ENCODE assay signal across 28 cellular contexts in the genomic region with DNA sequence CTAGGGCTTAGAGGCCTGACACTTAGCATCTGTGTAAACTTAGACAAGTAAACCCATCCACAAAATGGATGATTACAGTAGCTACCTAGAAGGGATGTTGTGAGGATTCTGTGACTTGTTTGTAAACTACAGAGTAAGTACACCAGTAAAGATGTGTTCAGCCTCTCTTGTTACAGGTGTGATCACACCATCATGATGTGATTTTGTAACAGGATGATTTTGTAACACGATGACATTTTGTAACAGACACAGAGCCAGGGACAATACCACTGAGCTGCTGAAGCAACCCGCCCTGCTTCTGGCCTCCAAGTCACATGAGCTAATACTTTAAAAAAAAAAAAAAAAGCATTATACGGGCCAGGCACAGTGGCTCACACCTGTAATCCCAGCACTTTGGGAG. TPM values are rescaled to one million over a fixed set of nuclear protein-coding genes. Genes with fewer than 3 reads are reported as not detected.
A peak's percentile ranks its signal among the peaks of the same experiment; 100 is the strongest.
DNase-seq lines count a peak whose midpoint lies in the region; ATAC-seq and TF ChIP-seq lines count a peak whose summit lies in the region.
"Had no signal": no experiment of that assay in that cellular context is flagged by ENCODE, and none has a peak within 500 bp of the region (broad histone marks: within the 10 kb centered on the region; RNA-seq: fewer than 3 reads in every experiment).

No MANE protein-coding gene starts in this region.

- H3K4me3 Mint-ChIP-seq in MCF 10A (ENCODE audit: unreplicated experiment) (no peak overlapping the region), endodermal cell (no peak overlapping the region)
- H3K4me3 Mint-ChIP-seq: activated CD4-positive, alpha-beta T cell treated with anti-CD3 and anti-CD28 coated beads, Interleukin-2, amount 10 ng/mL, durations not matched to agents 7 days and 5 days; CD4-positive, alpha-beta T cell; naive thymus-derived CD4-positive, alpha-beta T cell; stimulated activated naive CD8-positive, alpha-beta T cell treated with anti-CD3 and anti-CD28 coated beads, Interleukin-15, amount 100 ng/mL, for 72 hours had no signal

- in situ Hi-C loops in mammary epithelial cell (cut with MboI; ENCODE audit: low sequenced_read_pairs in 2 of 2), result no loop called here

- H3K27ac ChIP-seq in mammary epithelial cell (ENCODE audit: insufficient read depth, low read depth, low read length) (no peak overlapping the region), endodermal cell (ENCODE audit: low read depth, low read length) (no peak overlapping the region)
- H3K27ac ChIP-seq: A549, esophagus squamous epithelium, foreskin keratinocyte, left ventricle myocardium inferior, thoracic aorta, VCaP had no signal

- H3K4me1 ChIP-seq in mammary epithelial cell (ENCODE audit: insufficient read depth, low read length), result no peaks in the 10 kb centered on the region
- no peaks in the 10 kb centered on the region for H3K4me1 ChIP-seq in endodermal cell (ENCODE audit: control insufficient read depth, insufficient read depth, low read length)
- H3K4me1 ChIP-seq: A549, esophagus squamous epithelium, foreskin keratinocyte, HAP-1, left ventricle myocardium inferior had no signal

- H4K20me1 ChIP-seq in mammary epithelial cell (ENCODE audit: insufficient read depth, low read length), result no peaks in the 10 kb centered on the region

- H3K36me3 ChIP-seq in mammary epithelial cell (ENCODE audit: insufficient read depth, low read length) (no peaks in the 10 kb centered on the region), endodermal cell (ENCODE audit: control insufficient read depth, insufficient read depth, low read length) (peaks cover 3% of the 10 kb centered on the region), MG63 (no peaks in the 10 kb centered on the region)
- H3K36me3 ChIP-seq: esophagus squamous epithelium, HAP-1, left ventricle myocardium inferior, thoracic aorta had no signal

- no peaks in the 10 kb centered on the region for H3K79me2 ChIP-seq in mammary epithelial cell (ENCODE audit: insufficient read depth, low read length)

- no peaks in the 10 kb centered on the region for H3K9me3 ChIP-seq in mammary epithelial cell (replicated peaks; ENCODE audit: insufficient read depth, low read length)
- H3K9me3 ChIP-seq in endodermal cell (ENCODE audit: control insufficient read depth, low read length), result no peaks in the 10 kb centered on the region
- H3K9me3 ChIP-seq in MG63, result no peaks in the 10 kb centered on the region
- H3K9me3 ChIP-seq: esophagus squamous epithelium, HAP-1, left ventricle myocardium inferior, thoracic aorta had no signal

- H2AFZ ChIP-seq in mammary epithelial cell (ENCODE audit: low read depth, low read length), result no peak overlapping the region

- peaks cover 3% of the 10 kb centered on the region for H3K27me3 ChIP-seq in mammary epithelial cell (ENCODE audit: insufficient read depth, low read length)
- H3K27me3 ChIP-seq in endodermal cell (ENCODE audit: control insufficient read depth, insufficient read depth, low read length, poor library complexity, severe bottlenecking), result no peaks in the 10 kb centered on the region
- H3K27me3 ChIP-seq in MG63, result no peaks in the 10 kb centered on the region

- no peak for ATAC-seq in GM18909 (IDR thresholded peaks at IDR 0.05; ENCODE audit: poor library complexity, unreplicated experiment)
- ATAC-seq: A549; activated naive CD4-positive, alpha-beta T cell treated with anti-CD3 and anti-CD28 coated beads, Interleukin-2, amount 50 U/mL, for 72 hours; foreskin keratinocyte; naive thymus-derived CD4-positive, alpha-beta T cell; PC-3; right cardiac atrium; stimulated activated naive CD8-positive, alpha-beta T cell treated with anti-CD3 and anti-CD28 coated beads, Interleukin-15, amount 100 ng/mL, for 72 hours had no signal

- POLR2A ChIA-PET in MCF 10A (lab: Yijun Ruan, JAX), result interaction anchor here (0.6 to 1.8 kb wide), 8 partner anchors 9 to 73 kb away, joined by 3 to 12 read pairs (median 4); a partner anchor contains a TSS

- peak; percentile 68 for DNase-seq in MCF 10A (ENCODE audit: unreplicated experiment)
- DNase-seq in mammary epithelial cell, result no peak
- peak; percentile 26 to 64 for DNase-seq in NOMO-1 (lab: John Stamatoyannopoulos, UW; ENCODE audit: unreplicated experiment in 2 of 2)
- DNase-seq in endodermal cell, result no peak
- DNase-seq in mucosa of gallbladder (ENCODE audit: low spot score), result no peak
- no peak for DNase-seq in activated CD4-positive, CD25-positive, alpha-beta regulatory T cell (lab: John Stamatoyannopoulos, UW)
- no peak for DNase-seq in MG63
- DNase-seq: activated CD4-positive, alpha-beta T cell treated with anti-CD3 and anti-CD28 coated beads, Interleukin-2, amount 10 ng/mL, durations not matched to agents 7 days and 5 days; CD4-positive, alpha-beta T cell; esophagus squamous epithelium; foreskin keratinocyte; head of caudate nucleus; KG1; left ventricle myocardium inferior; midbrain; naive thymus-derived CD4-positive, alpha-beta T cell; NCI-H146; NCI-H345; NCI-H69; PC-3; right cardiac atrium; stimulated activated naive CD8-positive, alpha-beta T cell treated with anti-CD3 and anti-CD28 coated beads, Interleukin-15, amount 100 ng/mL, for 72 hours had no signal

- 83% methylated on average over 3 of the region's 3 CpGs for WGBS in mammary epithelial cell (ENCODE audit: low coverage, missing lambda C conversion rate)
- WGBS in endodermal cell (ENCODE audit: insufficient coverage in 1 of 2, insufficient read length in 1 of 2), 2 experiments, result 35% methylated on average over 3 of the region's 3 CpGs; no CpG with 5 or more reads in 1 of the 2 experiments

- H3K4me1 Mint-ChIP-seq in MCF 10A (ENCODE audit: insufficient read depth, unreplicated experiment) (peaks cover 5% of the 10 kb centered on the region), endodermal cell (peaks cover 27% of the 10 kb centered on the region)
- H3K4me1 Mint-ChIP-seq: activated CD4-positive, alpha-beta T cell treated with anti-CD3 and anti-CD28 coated beads, Interleukin-2, amount 10 ng/mL, durations not matched to agents 7 days and 5 days; naive thymus-derived CD4-positive, alpha-beta T cell; stimulated activated naive CD8-positive, alpha-beta T cell treated with anti-CD3 and anti-CD28 coated beads, Interleukin-15, amount 100 ng/mL, for 72 hours had no signal

- dilution Hi-C loops in mammary epithelial cell (cut with HindIII; ENCODE audit: low sequenced_read_pairs), result no loop called here

- H3K9me3 Mint-ChIP-seq in MCF 10A (ENCODE audit: unreplicated experiment), result no peaks in the 10 kb centered on the region
- H3K9me3 Mint-ChIP-seq in endodermal cell, result peaks cover 5% of the 10 kb centered on the region
- H3K9me3 Mint-ChIP-seq: activated CD4-positive, alpha-beta T cell treated with anti-CD3 and anti-CD28 coated beads, Interleukin-2, amount 10 ng/mL, durations not matched to agents 7 days and 5 days; activated naive CD4-positive, alpha-beta T cell treated with anti-CD3 and anti-CD28 coated beads, Interleukin-2, amount 50 U/mL, for 72 hours; CD4-positive, alpha-beta T cell; stimulated activated naive CD8-positive, alpha-beta T cell treated with anti-CD3 and anti-CD28 coated beads, Interleukin-15, amount 100 ng/mL, for 72 hours had no signal

- H3K27me3 Mint-ChIP-seq in MCF 10A (ENCODE audit: insufficient read depth, unreplicated experiment), result no peaks in the 10 kb centered on the region
- no peaks in the 10 kb centered on the region for H3K27me3 Mint-ChIP-seq in endodermal cell (ENCODE audit: insufficient read depth)

- no peak overlapping the region for H3K27ac Mint-ChIP-seq in MCF 10A (ENCODE audit: low read depth, unreplicated experiment)
- H3K27ac Mint-ChIP-seq in endodermal cell, result no peak overlapping the region
- H3K27ac Mint-ChIP-seq: activated CD4-positive, alpha-beta T cell treated with anti-CD3 and anti-CD28 coated beads, Interleukin-2, amount 10 ng/mL, durations not matched to agents 7 days and 5 days; CD4-positive, alpha-beta T cell; naive thymus-derived CD4-positive, alpha-beta T cell; stimulated activated naive CD8-positive, alpha-beta T cell treated with anti-CD3 and anti-CD28 coated beads, Interleukin-15, amount 100 ng/mL, for 72 hours had no signal

- no peak overlapping the region for H3K4me2 ChIP-seq in mammary epithelial cell (ENCODE audit: insufficient read depth, low read depth, low read length)
- H3K4me2 ChIP-seq: A549 had no signal

- CTCF ChIA-PET in MCF 10A (lab: Yijun Ruan, JAX), result interaction anchor here (0.6 kb wide), 1 partner anchor 195 kb away, joined by 3 read pairs; no protein-coding TSS in a partner anchor
- CTCF ChIA-PET in mammary epithelial cell (lab: Charles Lee; ENCODE audit: low non-redundant PET), result no interaction called here

- H3K9ac ChIP-seq in mammary epithelial cell (ENCODE audit: insufficient read depth, low read length) (no peak overlapping the region), endodermal cell (ENCODE audit: extremely low read depth, low read length, poor library complexity, severe bottlenecking) (no peak overlapping the region)

- intact Hi-C loops in MCF 10A (cut with micrococcal nuclease) (no loop called here), mammary epithelial cell (cut with micrococcal nuclease) (no loop called here)

- no TSS peak for BruUV-seq in MCF 10A (replicated peaks; lab: Mats Ljungman, UMichigan)
- BruUV-seq in mammary epithelial cell (replicated peaks; lab: Mats Ljungman, UMichigan), result no TSS peak

- no peak for TF ChIP-seq CTCF in MCF 10A (IDR thresholded peaks at IDR 0.05; ENCODE audit: unreplicated experiment)
- TF ChIP-seq CTCF in mammary epithelial cell (conservative IDR thresholded peaks at IDR 0.05 in 1 of 2, IDR thresholded peaks at IDR 0.05 in 1 of 2; ENCODE audit: extremely low read depth in 1 of 2, insufficient read depth in 1 of 2, low read depth in 1 of 2, low read length in 2 of 2), result no peak
- no peak for TF ChIP-seq CTCF in endodermal cell (conservative IDR thresholded peaks at IDR 0.05)

- H3K4me3 ChIP-seq in mammary epithelial cell (replicated peaks in 1 of 3; ENCODE audit: insufficient read depth in 1 of 3, low read depth in 2 of 3, low read length in 3 of 3), result no peak overlapping the region
- peak overlapping the region; percentile 87 for H3K4me3 ChIP-seq in endodermal cell (ENCODE audit: low read length)
- H3K4me3 ChIP-seq in MG63, result no peak overlapping the region
- H3K4me3 ChIP-seq: A549, esophagus squamous epithelium, HAP-1, left ventricle myocardium inferior, thoracic aorta had no signal

- no peaks in the 10 kb centered on the region for H3K36me3 Mint-ChIP-seq in MCF 10A (ENCODE audit: insufficient read depth, unreplicated experiment)
- H3K36me3 Mint-ChIP-seq in endodermal cell (ENCODE audit: low read depth), result peaks cover 25% of the 10 kb centered on the region
- H3K36me3 Mint-ChIP-seq: activated naive CD4-positive, alpha-beta T cell treated with anti-CD3 and anti-CD28 coated beads, Interleukin-2, amount 50 U/mL, for 72 hours had no signal

RNA-seq across cellular contexts. Expression of a gene that starts 17.0 kb away (rescaled TPM):
- total RNA-seq in MCF 10A (2022) (37.1 and 44.1 TPM in 2 replicates), mammary epithelial cell (10 to 100 TPM; 31.8 to 45.0 TPM), endodermal cell (10 to 100 TPM; 50.6 to 53.1 TPM), mucosa of gallbladder (32.7 TPM)
- 49.6 TPM for polyA plus RNA-seq in mammary epithelial cell
- polyA minus RNA-seq in mammary epithelial cell, result 55.4 TPM
- 24.4 TPM for polyA plus RNA-seq in endodermal cell (2013, experiment 1 of 2)
- polyA plus RNA-seq in endodermal cell (2013, experiment 2 of 2), result 22.4 TPM
- 37.8 and 91.0 TPM in 2 replicates for total RNA-seq in MG63 (2014; rRNA removed; shearing (Covaris generic); ENCODE audit: low replicate concordance)

RNA-seq across cellular contexts. Expression of a gene that starts 50.4 kb away (rescaled TPM):
- total RNA-seq in MCF 10A (2022), result 78.4 and 78.8 TPM in 2 replicates
- 10 to 100 TPM; 42.5 to 47.1 TPM for total RNA-seq in mammary epithelial cell
- polyA plus RNA-seq in mammary epithelial cell, result 42.4 TPM
- 135 TPM for polyA minus RNA-seq in mammary epithelial cell
- 100 to 1,000 TPM; 105 to 118 TPM for total RNA-seq in endodermal cell
- 47.1 TPM for polyA plus RNA-seq in endodermal cell (2013, experiment 1 of 2)
- polyA plus RNA-seq in endodermal cell (2013, experiment 2 of 2), result 42.1 TPM
- total RNA-seq in mucosa of gallbladder, result 48.1 TPM
- total RNA-seq in MG63 (2014; rRNA removed; shearing (Covaris generic); ENCODE audit: low replicate concordance), result 19.8 and 26.7 TPM in 2 replicates

Comparison
In these comparisons a context has a peak if more than half of its experiments do, and no peak if none do; other contexts are left out.
1. DNase-seq: peak in MCF 10A (single experiment) and NOMO-1 (2 of 2); none in mammary epithelial cell (single experiment), endodermal cell (single experiment), mucosa of gallbladder (single experiment), activated CD4-positive, CD25-positive, alpha-beta regulatory T cell (0 of 4) and MG63 (single experiment).